15 cellular contexts compared by ENCODE assay signal in genomic region chr2:172888704-172889103, GRCh38.
DNase-seq lines count a peak whose midpoint lies in the region; ATAC-seq and TF ChIP-seq lines count a peak whose summit lies in the region.
"Had no signal": no experiment of that assay in that cellular context is flagged by ENCODE, and none has a peak within 500 bp of the region (broad histone marks: within the 10 kb centered on the region; RNA-seq: fewer than 3 reads in every experiment).

No MANE protein-coding gene starts in this region.

- H3K9me3 Mint-ChIP-seq in neural crest cell: no peaks in the 10 kb centered on the region
- H3K9me3 Mint-ChIP-seq in stimulated activated memory B cell treated with anti-CD40 and anti-IgM and Interleukin-4, amounts not matched to agents 10 μg/mL and 1 μg/mL and 100 μg/mL, for 72 hours: no peaks in the 10 kb centered on the region
- H3K9me3 Mint-ChIP-seq: activated CD4-positive, alpha-beta T cell treated with anti-CD3 and anti-CD28 coated beads, Interleukin-2, amount 10 ng/mL, durations not matched to agents 7 days and 5 days had no signal

- no peaks in the 10 kb centered on the region for H3K36me3 Mint-ChIP-seq in neural crest cell (ENCODE audit: low read depth)
- H3K36me3 Mint-ChIP-seq in stimulated activated memory B cell treated with anti-CD40 and anti-IgM and Interleukin-4, amounts not matched to agents 10 μg/mL and 1 μg/mL and 100 μg/mL, for 72 hours: no peaks in the 10 kb centered on the region

- H3K4me1 Mint-ChIP-seq in neural crest cell: peaks cover 24% of the 10 kb centered on the region
- no peaks in the 10 kb centered on the region for H3K4me1 Mint-ChIP-seq in stimulated activated memory B cell treated with anti-CD40 and anti-IgM and Interleukin-4, amounts not matched to agents 10 μg/mL and 1 μg/mL and 100 μg/mL, for 72 hours
- H3K4me1 Mint-ChIP-seq: activated CD4-positive, alpha-beta T cell treated with anti-CD3 and anti-CD28 coated beads, Interleukin-2, amount 10 ng/mL, durations not matched to agents 7 days and 5 days had no signal

- peak overlapping the region; percentile 60 for H3K27ac Mint-ChIP-seq in neural crest cell (ENCODE audit: unreplicated experiment)
- no peak overlapping the region for H3K27ac Mint-ChIP-seq in stimulated activated memory B cell treated with anti-CD40 and anti-IgM and Interleukin-4, amounts not matched to agents 10 μg/mL and 1 μg/mL and 100 μg/mL, for 72 hours
- H3K27ac Mint-ChIP-seq: activated CD4-positive, alpha-beta T cell treated with anti-CD3 and anti-CD28 coated beads, Interleukin-2, amount 10 ng/mL, durations not matched to agents 7 days and 5 days had no signal

- no peak overlapping the region for H3K4me3 Mint-ChIP-seq in neural crest cell
- no peak overlapping the region for H3K4me3 Mint-ChIP-seq in stimulated activated memory B cell treated with anti-CD40 and anti-IgM and Interleukin-4, amounts not matched to agents 10 μg/mL and 1 μg/mL and 100 μg/mL, for 72 hours
- H3K4me3 Mint-ChIP-seq: activated CD4-positive, alpha-beta T cell treated with anti-CD3 and anti-CD28 coated beads, Interleukin-2, amount 10 ng/mL, durations not matched to agents 7 days and 5 days had no signal

- DNase-seq in NCI-H345 (lab: John Stamatoyannopoulos, UW) (peak; percentile 51), NCI-H345 treated with DMSO at 0.1 percent for 48 hours (lab: John Stamatoyannopoulos, UW; ENCODE audit: unreplicated experiment) (no peak), NCI-H128 (lab: John Stamatoyannopoulos, UW; ENCODE audit: unreplicated experiment) (peak; percentile 88), NCI-H748 treated with DMSO at 0.1 percent for 48 hours (lab: John Stamatoyannopoulos, UW) (peak; percentile 97), neural crest cell (ENCODE audit: low read depth, low spot score) (no peak), ecto neural progenitor cell (ENCODE audit: low spot score) (no peak), cerebellar cortex (ENCODE audit: low spot score) (no peak)
- DNase-seq: activated CD4-positive, alpha-beta T cell treated with anti-CD3 and anti-CD28 coated beads, Interleukin-2, amount 10 ng/mL, durations not matched to agents 7 days and 5 days; activated gamma-delta T cell treated with Interleukin-2 at 50 U/mL for 16 hours; adrenal gland; central memory CD4-positive, alpha-beta T cell; effector CD8-positive, alpha-beta T cell; left ventricle myocardium superior; spleen had no signal

- no peak for ATAC-seq in stimulated activated memory B cell treated with anti-CD40 and anti-IgM and Interleukin-4, amounts not matched to agents 10 μg/mL and 1 μg/mL and 100 μg/mL, for 72 hours

- no peaks in the 10 kb centered on the region for H3K27me3 Mint-ChIP-seq in neural crest cell (ENCODE audit: low read depth)
- peaks cover 27% of the 10 kb centered on the region for H3K27me3 Mint-ChIP-seq in stimulated activated memory B cell treated with anti-CD40 and anti-IgM and Interleukin-4, amounts not matched to agents 10 μg/mL and 1 μg/mL and 100 μg/mL, for 72 hours

- TF ChIP-seq CTCF in neural crest cell (conservative IDR thresholded peaks at IDR 0.05): no peak

Comparison
In these comparisons a context has a peak if more than half of its experiments do, and no peak if none do; other contexts are left out.
1. DNase-seq: peak in NCI-H345 (single experiment), NCI-H128 (single experiment) and NCI-H748 treated with DMSO at 0.1 percent for 48 hours (single experiment); none in NCI-H345 treated with DMSO at 0.1 percent for 48 hours (single experiment), neural crest cell (single experiment), ecto neural progenitor cell (single experiment) and cerebellar cortex (single experiment).